ENCODE assay signal across 2 cellular contexts in the genomic region with DNA sequence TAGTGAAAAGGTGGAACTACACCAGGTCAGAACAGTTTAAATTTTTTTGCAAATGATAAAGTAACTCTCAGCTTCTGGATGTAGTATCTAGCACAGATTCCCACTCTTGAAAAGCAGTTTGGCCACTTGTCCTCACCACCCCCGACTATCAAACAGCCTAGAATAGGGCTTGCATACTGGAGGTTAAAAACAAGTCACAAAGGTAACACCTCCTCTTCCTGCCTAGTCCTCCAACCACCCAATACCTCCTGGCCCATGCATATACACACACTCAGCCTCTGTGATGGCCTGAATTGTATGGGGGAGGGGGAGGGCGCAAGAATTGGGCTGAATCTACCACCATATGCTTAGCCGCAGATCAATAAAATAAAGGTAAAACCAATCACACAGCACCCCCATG.
TF ChIP-seq lines count a peak whose summit lies in the region.

No MANE protein-coding gene starts in this region.

TF ChIP-seq in HCT116, 20 proteins besides CTCF, POLR2A, EP300 and RAD21 (continued from another document):
- TF ChIP-seq ELF1 (IDR thresholded peaks at IDR 0.05; ENCODE audit: borderline replicate concordance, low read depth) = no peak
- no peak for TF ChIP-seq FOSL1 (IDR thresholded peaks at IDR 0.05; ENCODE audit: low read depth)

TF ChIP-seq in GM12878, 131 proteins besides CTCF, POLR2A, EP300 and RAD21 (continued from another document):
- TF ChIP-seq, protein P1, sequence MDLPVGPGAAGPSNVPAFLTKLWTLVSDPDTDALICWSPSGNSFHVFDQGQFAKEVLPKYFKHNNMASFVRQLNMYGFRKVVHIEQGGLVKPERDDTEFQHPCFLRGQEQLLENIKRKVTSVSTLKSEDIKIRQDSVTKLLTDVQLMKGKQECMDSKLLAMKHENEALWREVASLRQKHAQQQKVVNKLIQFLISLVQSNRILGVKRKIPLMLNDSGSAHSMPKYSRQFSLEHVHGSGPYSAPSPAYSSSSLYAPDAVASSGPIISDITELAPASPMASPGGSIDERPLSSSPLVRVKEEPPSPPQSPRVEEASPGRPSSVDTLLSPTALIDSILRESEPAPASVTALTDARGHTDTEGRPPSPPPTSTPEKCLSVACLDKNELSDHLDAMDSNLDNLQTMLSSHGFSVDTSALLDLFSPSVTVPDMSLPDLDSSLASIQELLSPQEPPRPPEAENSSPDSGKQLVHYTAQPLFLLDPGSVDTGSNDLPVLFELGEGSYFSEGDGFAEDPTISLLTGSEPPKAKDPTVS (IDR thresholded peaks at IDR 0.05; ENCODE audit: low read depth, low read length) = no peak
- TF ChIP-seq, protein P2, sequence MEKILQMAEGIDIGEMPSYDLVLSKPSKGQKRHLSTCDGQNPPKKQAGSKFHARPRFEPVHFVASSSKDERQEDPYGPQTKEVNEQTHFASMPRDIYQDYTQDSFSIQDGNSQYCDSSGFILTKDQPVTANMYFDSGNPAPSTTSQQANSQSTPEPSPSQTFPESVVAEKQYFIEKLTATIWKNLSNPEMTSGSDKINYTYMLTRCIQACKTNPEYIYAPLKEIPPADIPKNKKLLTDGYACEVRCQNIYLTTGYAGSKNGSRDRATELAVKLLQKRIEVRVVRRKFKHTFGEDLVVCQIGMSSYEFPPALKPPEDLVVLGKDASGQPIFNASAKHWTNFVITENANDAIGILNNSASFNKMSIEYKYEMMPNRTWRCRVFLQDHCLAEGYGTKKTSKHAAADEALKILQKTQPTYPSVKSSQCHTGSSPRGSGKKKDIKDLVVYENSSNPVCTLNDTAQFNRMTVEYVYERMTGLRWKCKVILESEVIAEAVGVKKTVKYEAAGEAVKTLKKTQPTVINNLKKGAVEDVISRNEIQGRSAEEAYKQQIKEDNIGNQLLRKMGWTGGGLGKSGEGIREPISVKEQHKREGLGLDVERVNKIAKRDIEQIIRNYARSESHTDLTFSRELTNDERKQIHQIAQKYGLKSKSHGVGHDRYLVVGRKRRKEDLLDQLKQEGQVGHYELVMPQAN (conservative IDR thresholded peaks at IDR 0.05) = no peak
- TF ChIP-seq BRCA1 (IDR thresholded peaks at IDR 0.05; ENCODE audit: low read depth, low read length) (no peak), ZNF622 (IDR thresholded peaks at IDR 0.05) (no peak)
TF ChIP-seq in GM12878: peak in this region for 0.
